ENCODE assay signal across 13 cellular contexts in the genomic region with DNA sequence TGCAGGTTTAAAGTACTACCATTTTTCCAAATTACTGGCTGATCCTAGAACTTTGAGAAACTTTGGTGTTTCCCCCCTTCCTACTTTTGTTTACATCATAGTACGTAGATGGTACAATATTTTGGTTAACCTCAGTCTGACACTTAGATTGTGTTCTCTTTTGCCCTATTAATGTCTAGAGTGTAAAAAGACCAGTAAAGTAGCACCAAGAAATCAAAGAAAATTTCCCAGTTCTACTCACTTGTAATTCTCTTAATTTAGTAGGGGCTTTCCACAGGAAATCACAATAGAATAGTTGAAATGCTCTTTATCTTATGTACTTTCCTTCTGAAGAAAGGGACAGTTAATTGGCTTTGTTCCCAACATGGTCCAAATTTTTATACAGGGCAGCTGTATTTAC. TPM values are rescaled to one million over a fixed set of nuclear protein-coding genes. Genes with fewer than 3 reads are reported as not detected.
DNase-seq lines count a peak whose midpoint lies in the region; ATAC-seq and TF ChIP-seq lines count a peak whose summit lies in the region.
"Had no signal": no experiment of that assay in that cellular context is flagged by ENCODE, and none has a peak within 500 bp of the region (broad histone marks: within the 10 kb centered on the region; RNA-seq: fewer than 3 reads in every experiment).

No MANE protein-coding gene starts in this region.

- TF ChIP-seq CTCF in cardiac fibroblast (IDR thresholded peaks at IDR 0.05; ENCODE audit: low read depth, low read length) = no peak
- no peak for TF ChIP-seq CTCF in osteocyte (IDR thresholded peaks at IDR 0.05)

- H3K4me3 ChIP-seq in cardiac fibroblast (replicated peaks in 1 of 2; ENCODE audit: low read depth in 2 of 2, low read length in 2 of 2) = no peak overlapping the region
- H3K4me3 ChIP-seq: pancreas, tibial artery had no signal

- peak; percentile 51 to 62 for ATAC-seq in activated CD4-positive, CD25-positive, alpha-beta regulatory T cell treated with anti-CD3 and anti-CD28 coated beads, Interleukin-2, amount 50 U/mL, for 24 hours
- ATAC-seq: WTC11 had no signal

- H3K36me3 Mint-ChIP-seq in osteocyte (ENCODE audit: unreplicated experiment) = peaks cover 2% of the 10 kb centered on the region
- H3K36me3 Mint-ChIP-seq: WTC11 had no signal

- no peak for DNase-seq in activated CD4-positive, CD25-positive, alpha-beta regulatory T cell treated with anti-CD3 and anti-CD28 coated beads, Interleukin-2, amount 50 U/mL, for 72 hours
- DNase-seq in NCI-H226 (peak; percentile 49), cardiac fibroblast (ENCODE audit: low read depth in 2 of 2) (peak; percentile 61 to 71), osteocyte (ENCODE audit: extremely low spot score, unreplicated experiment) (no peak), iPS-NIHi11 (ENCODE audit: low spot score) (no peak), NCI-H2196 treated with DMSO at 0.1 percent for 48 hours (lab: John Stamatoyannopoulos, UW; ENCODE audit: unreplicated experiment) (no peak), ecto neural progenitor cell (ENCODE audit: low spot score) (no peak)
- DNase-seq: Calu3, pancreas, tibial artery had no signal

- H3K9me3 Mint-ChIP-seq in osteocyte (ENCODE audit: unreplicated experiment) = no peaks in the 10 kb centered on the region
- H3K9me3 Mint-ChIP-seq: dendritic cell treated with granulocyte-macrophage colony-stimulating factor and Interleukin-4, amounts not matched to agents 40 ng/mL and 50 ng/mL, for 4 days; WTC11 had no signal

- peaks cover 25% of the 10 kb centered on the region for H3K4me1 Mint-ChIP-seq in osteocyte (ENCODE audit: unreplicated experiment)

- H3K27ac Mint-ChIP-seq in osteocyte (ENCODE audit: unreplicated experiment) = peak overlapping the region; percentile 61
- H3K27ac Mint-ChIP-seq: dendritic cell treated with granulocyte-macrophage colony-stimulating factor and Interleukin-4, amounts not matched to agents 40 ng/mL and 50 ng/mL, for 4 days; WTC11 had no signal

- no peak overlapping the region for H3K4me3 Mint-ChIP-seq in osteocyte (ENCODE audit: unreplicated experiment)
- H3K4me3 Mint-ChIP-seq: dendritic cell treated with granulocyte-macrophage colony-stimulating factor and Interleukin-4, amounts not matched to agents 40 ng/mL and 50 ng/mL, for 4 days; WTC11 had no signal

- no peaks in the 10 kb centered on the region for H3K27me3 Mint-ChIP-seq in osteocyte (ENCODE audit: unreplicated experiment)
- H3K27me3 Mint-ChIP-seq: dendritic cell treated with granulocyte-macrophage colony-stimulating factor and Interleukin-4, amounts not matched to agents 40 ng/mL and 50 ng/mL, for 4 days had no signal

RNA-seq across cellular contexts. Expression of gene NFKB1, which starts 51.6 kb away (rescaled TPM):
- 27.9 and 28.8 TPM in 2 replicates for total RNA-seq in osteocyte

Comparison
In these comparisons a context has a peak if more than half of its experiments do, and no peak if none do; other contexts are left out.
1. DNase-seq: peak in NCI-H226 (single experiment) and cardiac fibroblast (2 of 2); none in activated CD4-positive, CD25-positive, alpha-beta regulatory T cell treated with anti-CD3 and anti-CD28 coated beads, Interleukin-2, amount 50 U/mL, for 72 hours (single experiment), osteocyte (single experiment), iPS-NIHi11 (single experiment), NCI-H2196 treated with DMSO at 0.1 percent for 48 hours (single experiment) and ecto neural progenitor cell (single experiment).